ENCODE assay signal across 8 cellular contexts in the genomic region with DNA sequence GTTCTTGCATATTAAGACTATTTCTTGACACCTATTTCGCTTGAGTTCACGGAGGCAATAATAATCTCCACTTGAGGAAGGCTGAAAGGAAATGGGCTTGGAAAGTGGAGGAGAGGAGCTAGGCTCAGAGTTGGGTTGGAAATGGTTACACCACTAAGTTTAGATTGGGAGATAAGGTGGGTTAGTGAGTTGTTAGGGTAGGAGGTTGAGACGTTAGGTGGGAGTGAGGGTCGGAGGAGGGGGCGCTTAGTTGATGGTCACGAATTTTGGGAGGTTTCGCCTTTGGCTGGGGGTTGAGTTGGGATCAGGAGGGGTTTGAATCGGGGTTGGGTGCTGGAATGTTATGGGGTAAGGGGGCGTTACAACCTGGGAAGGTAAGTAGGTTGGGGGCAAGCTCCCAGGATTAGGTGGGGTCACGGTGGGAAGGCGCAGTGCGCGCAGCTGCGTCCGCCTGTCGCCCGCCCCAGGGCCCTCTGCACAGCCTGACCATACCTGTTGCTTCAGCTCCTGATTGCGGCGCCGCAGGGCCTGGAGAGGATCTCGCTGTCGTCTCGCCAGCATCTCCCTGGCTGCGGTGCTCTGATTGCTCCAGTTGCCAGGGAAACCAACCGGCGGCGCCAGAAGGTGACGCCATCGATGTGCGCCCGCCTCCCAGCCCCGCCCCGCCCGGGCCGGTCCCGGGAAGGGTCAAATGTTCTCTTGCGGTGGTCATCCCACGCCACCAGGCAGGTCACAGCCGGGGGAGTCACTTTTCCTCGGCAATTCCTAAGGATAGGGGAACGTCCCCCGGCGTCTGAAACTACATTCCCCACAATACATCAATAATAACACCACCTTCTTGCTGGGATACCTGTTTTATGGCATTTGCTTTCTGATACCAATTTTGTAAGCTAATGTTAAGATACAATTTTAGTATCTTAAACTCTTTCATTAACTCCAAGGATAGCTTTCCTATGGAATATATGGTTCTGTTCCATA. TPM values are rescaled to one million over a fixed set of nuclear protein-coding genes. Genes with fewer than 3 reads are reported as not detected.
DNase-seq lines count a peak whose midpoint lies in the region; TF ChIP-seq lines count a peak whose summit lies in the region.

A gene (minus strand): TSS at position 606 of the 978 bp plus-strand sequence. CDS start 45 bp downstream, at position 561.

- TF ChIP-seq CTCF in KMS-11 (conservative IDR thresholded peaks at IDR 0.05; ENCODE audit: low read depth, low read length) (no peak), nephron (IDR thresholded peaks at IDR 0.05; ENCODE audit: unreplicated experiment in 3 of 3) (no peak)

- no peaks in the 10 kb centered on the region for H3K79me2 ChIP-seq in GM23248 (ENCODE audit: insufficient read depth)
- no peaks in the 10 kb centered on the region for H3K79me2 ChIP-seq in KMS-11 (ENCODE audit: insufficient read depth, low read depth)

- no peaks in the 10 kb centered on the region for H3K9me3 ChIP-seq in GM23248 (ENCODE audit: low read depth)

- peaks cover 5% of the 10 kb centered on the region; the same call in 1 of the 2 replicates for H3K4me1 ChIP-seq in GM23248 (ENCODE audit: insufficient read depth)
- peaks cover 9% of the 10 kb centered on the region for H3K4me1 ChIP-seq in KMS-11 (ENCODE audit: low read depth, poor library complexity, severe bottlenecking)

- H3K4me2 ChIP-seq in GM23248 (ENCODE audit: unreplicated experiment) (peak within 1 kb of the TSS; percentile 100), KMS-11 (peak within 1 kb of the TSS; percentile 76)

- H3K27ac ChIP-seq in GM23248 (peak within 1 kb of the TSS; percentile 51), KMS-11 (no peak within 1 kb of the TSS)

- 2 to 3% methylated on average over 34 to 40 of the region's 43 CpGs for WGBS in GM23248 (ENCODE audit: low coverage in 1 of 2, low lambda C conversion rate in 2 of 2, missing lambda C conversion rate in 2 of 2), 2 experiments

- peaks cover 13% of the 10 kb centered on the region for H3K36me3 Mint-ChIP-seq in activated T-helper 2 cell treated with anti-CD3 and anti-CD28 coated beads, Interferon-gamma antibody, Interleukin-2, Interleukin-4, amounts not matched to agents 10 μg/mL and 5 μg/mL and 100 μg/mL, durations not matched to agents 14 hours and 24 hours and 36 hours (ENCODE audit: low read depth)
- no peaks in the 10 kb centered on the region for H3K36me3 Mint-ChIP-seq in nephron (ENCODE audit: low read depth)

- H3K9me3 Mint-ChIP-seq in activated T-helper 2 cell treated with anti-CD3 and anti-CD28 coated beads, Interferon-gamma antibody, Interleukin-2, Interleukin-4, amounts not matched to agents 10 μg/mL and 5 μg/mL and 100 μg/mL, durations not matched to agents 14 hours and 24 hours and 36 hours = no peaks in the 10 kb centered on the region
- no peaks in the 10 kb centered on the region for H3K9me3 Mint-ChIP-seq in nephron

- in situ Hi-C loops in GM23248 (cut with MboI) = no loop called here

- H3K4me1 Mint-ChIP-seq in activated T-helper 2 cell treated with anti-CD3 and anti-CD28 coated beads, Interferon-gamma antibody, Interleukin-2, Interleukin-4, amounts not matched to agents 10 μg/mL and 5 μg/mL and 100 μg/mL, durations not matched to agents 14 hours and 24 hours and 36 hours (ENCODE audit: low read depth) = peaks cover 17% of the 10 kb centered on the region
- peaks cover 9% of the 10 kb centered on the region for H3K4me1 Mint-ChIP-seq in nephron

- H3K9me2 ChIP-seq in GM23248 (ENCODE audit: insufficient read depth) = no peaks in the 10 kb centered on the region

- peak within 1 kb of the TSS; percentile 97 for H2AFZ ChIP-seq in GM23248
- peak within 1 kb of the TSS; percentile 79 for H2AFZ ChIP-seq in KMS-11 (ENCODE audit: low read depth)

- H3K36me3 ChIP-seq in GM23248 (ENCODE audit: low read depth) (no peaks in the 10 kb centered on the region), KMS-11 (ENCODE audit: insufficient read depth) (no peaks in the 10 kb centered on the region)

- H3K4me3 ChIP-seq in GM23248 (peak within 1 kb of the TSS; percentile 80), KMS-11 (IDR thresholded peaks at IDR 0.05; ENCODE audit: insufficient read depth, low read depth, low read length) (no peak within 1 kb of the TSS)

- intact Hi-C loops in activated T-helper 2 cell treated with anti-CD3 and anti-CD28 coated beads, Interferon-gamma antibody, Interleukin-2, Interleukin-4, amounts not matched to agents 10 μg/mL and 5 μg/mL and 100 μg/mL, durations not matched to agents 14 hours and 24 hours and 36 hours (cut with micrococcal nuclease) = loop anchor here (1.0 kb wide), 1 partner anchor 8 kb away; a partner anchor contains a TSS

- H4K20me1 ChIP-seq in GM23248 (ENCODE audit: insufficient read depth) (no peaks in the 10 kb centered on the region), KMS-11 (ENCODE audit: insufficient read depth) (no peaks in the 10 kb centered on the region)

- no peaks in the 10 kb centered on the region for H3K27me3 Mint-ChIP-seq in activated T-helper 2 cell treated with anti-CD3 and anti-CD28 coated beads, Interferon-gamma antibody, Interleukin-2, Interleukin-4, amounts not matched to agents 10 μg/mL and 5 μg/mL and 100 μg/mL, durations not matched to agents 14 hours and 24 hours and 36 hours (ENCODE audit: low read depth)
- no peaks in the 10 kb centered on the region for H3K27me3 Mint-ChIP-seq in nephron (ENCODE audit: low read depth)

- H3F3A ChIP-seq in GM23248 (ENCODE audit: insufficient read depth) = peaks cover 13% of the 10 kb centered on the region

- H3K27me3 ChIP-seq in GM23248 (replicated peaks; ENCODE audit: insufficient read depth) = no peaks in the 10 kb centered on the region
- H3K27me3 ChIP-seq in KMS-11 (ENCODE audit: insufficient read depth, low read depth) = no peaks in the 10 kb centered on the region

- H3K27ac Mint-ChIP-seq in activated T-helper 2 cell treated with anti-CD3 and anti-CD28 coated beads, Interferon-gamma antibody, Interleukin-2, Interleukin-4, amounts not matched to agents 10 μg/mL and 5 μg/mL and 100 μg/mL, durations not matched to agents 14 hours and 24 hours and 36 hours = peak within 1 kb of the TSS; percentile 85
- H3K27ac Mint-ChIP-seq in nephron = peak within 1 kb of the TSS in 2 of 3 experiments; percentile 43 to 53

- DNase-seq in EL (peak; percentile 81), GM23248 (peak; percentile 94), RPMI7951 (ENCODE audit: low read depth) (peak; percentile 86), fibroblast of peridontal ligament (ENCODE audit: extremely low read depth) (peak; percentile 74)
- peak; percentile 81 for DNase-seq in activated T-helper 2 cell treated with anti-CD3 and anti-CD28 coated beads, Interferon-gamma antibody, Interleukin-2, Interleukin-4, amounts not matched to agents 10 μg/mL and 5 μg/mL and 100 μg/mL, durations not matched to agents 14 hours and 24 hours and 36 hours (ENCODE audit: low spot score)
- peak; percentile 75 for DNase-seq in stimulated activated naive CD4-positive, alpha-beta T cell treated with Interleukin-2 at 50 U/mL for 16 hours (lab: John Stamatoyannopoulos, UW)

- H3K4me3 Mint-ChIP-seq in activated T-helper 2 cell treated with anti-CD3 and anti-CD28 coated beads, Interferon-gamma antibody, Interleukin-2, Interleukin-4, amounts not matched to agents 10 μg/mL and 5 μg/mL and 100 μg/mL, durations not matched to agents 14 hours and 24 hours and 36 hours (ENCODE audit: low read depth) = peak within 1 kb of the TSS; percentile 91
- peak within 1 kb of the TSS; percentile 89 to 95 (median 94) for H3K4me3 Mint-ChIP-seq in nephron

- peak within 1 kb of the TSS; percentile 87 for H3K9ac ChIP-seq in GM23248
- H3K9ac ChIP-seq in KMS-11 = peak within 1 kb of the TSS; percentile 30; the same call in 1 of the 2 replicates

RNA-seq across cellular contexts. Expression of the gene that starts here (rescaled TPM):
- total RNA-seq in GM23248 (2014; rRNA removed; shearing (Covaris generic)) = 2.0 and 3.1 TPM in 2 replicates
- polyA plus RNA-seq in GM23248 (2016; fragmentation: Nextera tagmentation; extraction: Ambion mirVana) = 9.4 and 10.9 TPM in 2 replicates
- total RNA-seq in RPMI7951 (2014; rRNA removed; shearing (Covaris generic)) = 9.6 and 12.8 TPM in 2 replicates
- total RNA-seq in activated T-helper 2 cell treated with anti-CD3 and anti-CD28 coated beads, Interferon-gamma antibody, Interleukin-2, Interleukin-4, amounts not matched to agents 10 μg/mL and 5 μg/mL and 100 μg/mL, durations not matched to agents 14 hours and 24 hours and 36 hours = 1.0 and 2.2 TPM in 2 replicates
